18 cellular contexts compared by ENCODE assay signal in the genomic region with DNA sequence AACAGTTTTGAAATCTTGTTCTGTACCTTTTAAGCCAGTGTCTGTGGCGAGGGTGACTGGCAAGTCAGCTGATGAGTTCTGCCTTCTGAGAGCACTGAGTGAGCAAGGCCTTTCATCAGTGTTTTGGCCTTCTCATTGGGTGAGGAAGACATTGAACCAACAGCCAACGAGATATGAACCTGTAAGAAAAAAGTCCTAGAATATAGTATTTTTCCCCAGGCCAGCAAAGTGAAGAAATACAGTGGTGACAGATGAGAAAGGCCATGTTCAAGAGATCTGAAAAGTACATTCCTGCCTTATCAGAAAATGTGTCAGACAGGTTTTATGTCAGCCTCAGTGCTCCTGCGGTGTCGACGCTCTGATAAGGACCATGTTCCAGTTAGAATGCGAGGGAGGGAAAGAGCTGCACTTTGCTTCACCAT. TPM values are rescaled to one million over a fixed set of nuclear protein-coding genes. Genes with fewer than 3 reads are reported as not detected.
DNase-seq lines count a peak whose midpoint lies in the region; ATAC-seq, FAIRE-seq and TF ChIP-seq lines count a peak whose summit lies in the region.
"Had no signal": no experiment of that assay in that cellular context is flagged by ENCODE, and none has a peak within 500 bp of the region (broad histone marks: within the 10 kb centered on the region; RNA-seq: fewer than 3 reads in every experiment).

No MANE protein-coding gene starts in this region.

- no peak for TF ChIP-seq RAD21 in HepG2 (CRISPR knock-in tag; IDR thresholded peaks at IDR 0.05)

- no peak for TF ChIP-seq EP300 in HepG2 (IDR thresholded peaks at IDR 0.05; ENCODE audit: low read depth in 2 of 2, low read length in 2 of 2)
- no peak for TF ChIP-seq EP300 in HepG2 (CRISPR knock-in tag; IDR thresholded peaks at IDR 0.05; ENCODE audit: borderline replicate concordance)

- 84% methylated on average over 6 of the region's 6 CpGs for WGBS in HepG2 (ENCODE audit: low lambda C conversion rate)

- peaks cover 36% of the 10 kb centered on the region for H3K36me3 ChIP-seq in right atrium auricular region
- no peaks in the 10 kb centered on the region for H3K36me3 ChIP-seq in HepG2 (replicated peaks in 1 of 2; ENCODE audit: control insufficient read depth in 1 of 2, insufficient read depth in 2 of 2, low read length in 2 of 2)
- H3K36me3 ChIP-seq: HAP-1 had no signal

- POLR2A ChIA-PET in HepG2 (lab: Yijun Ruan, JAX), result no interaction called here

- DNase-seq in OCI-M1 (lab: John Stamatoyannopoulos, UW) (peak; percentile 85), fibroblast of pulmonary artery (ENCODE audit: low read depth) (peak; percentile 42), right atrium auricular region (ENCODE audit: low spot score) (no peak), omental fat pad (ENCODE audit: low spot score) (no peak), HepG2 (ENCODE audit: low spot score) (no peak)
- DNase-seq: AML-193, DMS53, KBM-7, NCI-H1417 treated with DMSO at 0.1 percent for 48 hours, NCI-H1930, NCI-H2171, NCI-H446 treated with DMSO at 0.1 percent for 48 hours, NCI-H774, PC-3 had no signal

- no peaks in the 10 kb centered on the region for H4K20me1 ChIP-seq in HepG2 (ENCODE audit: insufficient read depth, low read length)

- H2AFZ ChIP-seq in HepG2 (ENCODE audit: low read length), result no peak overlapping the region

- H3K79me2 ChIP-seq in HepG2 (ENCODE audit: insufficient read depth, low read length), result no peaks in the 10 kb centered on the region

- in situ Hi-C loops in HepG2 (cut with HindIII; ENCODE audit: extremely low pct_ligation_motif_present, low pct_unique_long_range_greater_than_20kb), result loop anchor here (25.0 kb wide), 1 partner anchor 269 kb away; the partner anchor contains the start of gene COX17

- H3K27me3 ChIP-seq in right atrium auricular region, result no peaks in the 10 kb centered on the region
- H3K27me3 ChIP-seq in HepG2 (ENCODE audit: control insufficient read depth in 1 of 2, insufficient read depth in 2 of 2, low read length in 2 of 2), result no peaks in the 10 kb centered on the region

- CTCF ChIA-PET in HepG2 (lab: Yijun Ruan, JAX; ENCODE audit: low intra/inter-chr PET ratio, low total read pairs), result no interaction called here

- no TSS peak for BruUV-seq in HepG2 (replicated peaks; lab: Mats Ljungman, UMichigan)

- no peak overlapping the region for H3K4me2 ChIP-seq in HepG2 (ENCODE audit: low read depth, low read length)

- H3K27ac ChIP-seq in right atrium auricular region, result peak overlapping the region; percentile 62 to 86
- no peak overlapping the region for H3K27ac ChIP-seq in HepG2 (ENCODE audit: extremely low read length, insufficient read depth, low read length)

- H3K9ac ChIP-seq in HepG2 (ENCODE audit: insufficient read depth, low read depth, low read length), result no peak overlapping the region

- TF ChIP-seq CTCF in fibroblast of pulmonary artery (IDR thresholded peaks at IDR 0.05; ENCODE audit: low read length, missing control alignments) (no peak), right atrium auricular region (IDR thresholded peaks at IDR 0.05) (no peak), omental fat pad (IDR thresholded peaks at IDR 0.05) (no peak), HepG2 (CRISPR knock-in tag; IDR thresholded peaks at IDR 0.05) (no peak)

- H3K4me1 ChIP-seq in right atrium auricular region (peaks cover 0 to 34% of the 10 kb centered on the region in 2 donors), HepG2 (ENCODE audit: insufficient read depth, low read length) (peaks cover 9% of the 10 kb centered on the region)
- H3K4me1 ChIP-seq: HAP-1 had no signal

- no peak for FAIRE-seq in HepG2 (lab: Jason Lieb, UNC)
- FAIRE-seq: GM19239 had no signal

- peak; percentile 34 for ATAC-seq in omental fat pad (ENCODE audit: low FRiP score)
- ATAC-seq in HepG2, result no peak
- no peak for ATAC-seq in GM21786 (IDR thresholded peaks at IDR 0.05; ENCODE audit: unreplicated experiment)
- no peak for ATAC-seq in HG03439 (IDR thresholded peaks at IDR 0.05; ENCODE audit: unreplicated experiment)
- ATAC-seq: PC-3 had no signal

- intact Hi-C loops in HepG2 (cut with micrococcal nuclease; ENCODE audit: unreplicated experiment), result no loop called here

- no peak overlapping the region for H3K4me3 ChIP-seq in fibroblast of pulmonary artery (replicated peaks; ENCODE audit: low read depth, low read length)
- H3K4me3 ChIP-seq in right atrium auricular region, result no peak overlapping the region
- no peak overlapping the region for H3K4me3 ChIP-seq in HepG2 (replicated peaks in 1 of 3; ENCODE audit: insufficient read depth in 1 of 3, low read depth in 2 of 3, low read length in 3 of 3)
- H3K4me3 ChIP-seq: HAP-1 had no signal

- TF ChIP-seq POLR2A in HepG2 (IDR thresholded peaks at IDR 0.05; ENCODE audit: insufficient read depth in 1 of 2, low read depth in 2 of 2, low read length in 2 of 2), result no peak

- H3K9me3 ChIP-seq in right atrium auricular region (no peaks in the 10 kb centered on the region), HepG2 (ENCODE audit: low read length) (no peaks in the 10 kb centered on the region)
- H3K9me3 ChIP-seq: HAP-1 had no signal

TF ChIP-seq in HepG2, 621 proteins besides CTCF, POLR2A, EP300 and RAD21 (continues in another document):
- TF ChIP-seq ZNF605 (CRISPR knock-in tag; IDR thresholded peaks at IDR 0.05), result no peak
- TF ChIP-seq HNRNPUL1 (IDR thresholded peaks at IDR 0.05; ENCODE audit: low read depth, low read length), result no peak
- TF ChIP-seq SIX1 (CRISPR knock-in tag; IDR thresholded peaks at IDR 0.05; ENCODE audit: borderline replicate concordance), result no peak
- no peak for TF ChIP-seq ZNF101 (CRISPR knock-in tag; IDR thresholded peaks at IDR 0.05; ENCODE audit: borderline replicate concordance, low read depth)
- TF ChIP-seq SRSF9 (IDR thresholded peaks at IDR 0.05; ENCODE audit: borderline replicate concordance, insufficient read depth, low read depth, low read length, poor library complexity, severe bottlenecking), result no peak
- no peak for TF ChIP-seq DNMT1 (CRISPR knock-in tag; IDR thresholded peaks at IDR 0.05)
- no peak for TF ChIP-seq ZNF253 (CRISPR knock-in tag; IDR thresholded peaks at IDR 0.05; ENCODE audit: borderline replicate concordance)
- no peak for TF ChIP-seq ZNF674 (CRISPR knock-in tag; IDR thresholded peaks at IDR 0.05; ENCODE audit: low read depth)
- TF ChIP-seq ZNF260 (CRISPR knock-in tag; IDR thresholded peaks at IDR 0.05; ENCODE audit: borderline replicate concordance, low read depth), result no peak
- TF ChIP-seq GLI4 (CRISPR knock-in tag; IDR thresholded peaks at IDR 0.05; ENCODE audit: borderline replicate concordance), result no peak

RNA-seq across cellular contexts. Expression of gene TMEM39A, which starts 45.3 kb away (rescaled TPM):
- 10 to 100 TPM; 21.2 to 21.5 TPM for total RNA-seq in right atrium auricular region
- total RNA-seq in omental fat pad, result 10 to 100 TPM; 54.7 to 60.2 (median 56.9) TPM
- 32.9 and 55.8 TPM in 2 replicates for total RNA-seq in HepG2 (2016; rRNA removed; fragmentation: Illumina TruSeq; extraction: Trizol)
- 8.2 and 8.7 TPM in 2 replicates for total RNA-seq in HepG2 (2016; cell fraction: cytosol; rRNA removed; fragmentation: Illumina TruSeq; extraction: Trizol; ENCODE audit: low read depth)
- 38.1 and 61.6 TPM in 2 replicates for total RNA-seq in HepG2 (2016; cell fraction: insoluble cytoplasmic fraction; rRNA removed; fragmentation: Illumina TruSeq; extraction: Trizol)
- 24.4 and 26.5 TPM in 2 replicates for total RNA-seq in HepG2 (2016; cell fraction: membrane; rRNA removed; fragmentation: Illumina TruSeq; extraction: Trizol)
- 75.1 and 80.5 TPM in 2 replicates for total RNA-seq in HepG2 (2016; cell fraction: nucleus; rRNA removed; fragmentation: Illumina TruSeq; extraction: Trizol)
- 56.8 and 64.9 TPM in 2 replicates for polyA plus RNA-seq in HepG2 (2011; rRNA removed)
- polyA plus RNA-seq in HepG2 (2011; cell fraction: cytosol; rRNA removed), result 31.1 and 36.5 TPM in 2 replicates
- 66.0 and 77.3 TPM in 2 replicates for polyA plus RNA-seq in HepG2 (2011; cell fraction: nucleus; rRNA removed)
- 37.2 and 41.2 TPM in 2 replicates for polyA plus RNA-seq in HepG2 (2012)
- polyA plus RNA-seq in HepG2 (2016; cell fraction: cytosol; fragmentation: Illumina TruSeq; extraction: Trizol; ENCODE audit: low read depth), result 2.9 and 4.2 TPM in 2 replicates
- polyA plus RNA-seq in HepG2 (2016; cell fraction: insoluble cytoplasmic fraction; fragmentation: Illumina TruSeq; extraction: Trizol; ENCODE audit: low read depth), result 23.9 and 28.6 TPM in 2 replicates
- polyA plus RNA-seq in HepG2 (2016; cell fraction: membrane; fragmentation: Illumina TruSeq; extraction: Trizol; ENCODE audit: low read depth), result 5.2 and 8.6 TPM in 2 replicates
- polyA plus RNA-seq in HepG2 (2016; cell fraction: nucleus; fragmentation: Illumina TruSeq; extraction: Trizol; ENCODE audit: insufficient read depth, low read depth), result 64.5 and 65.7 TPM in 2 replicates
- polyA minus RNA-seq in HepG2 (2011; rRNA and poly(A)+ RNA removed; ENCODE audit: low replicate concordance), result 97.7 and 216 TPM in 2 replicates
- polyA minus RNA-seq in HepG2 (2011; cell fraction: cytosol; rRNA and poly(A)+ RNA removed), result 41.0 and 43.9 TPM in 2 replicates
- polyA minus RNA-seq in HepG2 (2011; cell fraction: nucleus; rRNA and poly(A)+ RNA removed), result 122 and 140 TPM in 2 replicates

RNA-seq across cellular contexts. Expression of gene POGLUT1, which starts 50.7 kb away (rescaled TPM):
- total RNA-seq in right atrium auricular region (1 to 10 TPM; 6.8 to 8.4 TPM), omental fat pad (10 to 100 TPM; 15.0 to 28.2 (median 17.7) TPM), HepG2 (2016; rRNA removed; fragmentation: Illumina TruSeq; extraction: Trizol) (14.2 and 22.9 TPM in 2 replicates)
- 4.3 and 4.4 TPM in 2 replicates for total RNA-seq in HepG2 (2016; cell fraction: cytosol; rRNA removed; fragmentation: Illumina TruSeq; extraction: Trizol; ENCODE audit: low read depth)
- 13.2 and 23.1 TPM in 2 replicates for total RNA-seq in HepG2 (2016; cell fraction: insoluble cytoplasmic fraction; rRNA removed; fragmentation: Illumina TruSeq; extraction: Trizol)
- 7.0 and 8.7 TPM in 2 replicates for total RNA-seq in HepG2 (2016; cell fraction: membrane; rRNA removed; fragmentation: Illumina TruSeq; extraction: Trizol)
- 31.6 and 36.9 TPM in 2 replicates for total RNA-seq in HepG2 (2016; cell fraction: nucleus; rRNA removed; fragmentation: Illumina TruSeq; extraction: Trizol)
- polyA plus RNA-seq in HepG2 (2011; rRNA removed), result 12.9 and 15.3 TPM in 2 replicates
- 5.0 and 9.4 TPM in 2 replicates for polyA plus RNA-seq in HepG2 (2011; cell fraction: cytosol; rRNA removed)
- polyA plus RNA-seq in HepG2 (2011; cell fraction: nucleus; rRNA removed), result 11.8 and 15.2 TPM in 2 replicates
- polyA plus RNA-seq in HepG2 (2012), result 10.8 and 13.8 TPM in 2 replicates
- 1.1 and 1.2 TPM in 2 replicates for polyA plus RNA-seq in HepG2 (2016; cell fraction: cytosol; fragmentation: Illumina TruSeq; extraction: Trizol; ENCODE audit: low read depth)
- polyA plus RNA-seq in HepG2 (2016; cell fraction: insoluble cytoplasmic fraction; fragmentation: Illumina TruSeq; extraction: Trizol; ENCODE audit: low read depth), result 8.9 and 10.3 TPM in 2 replicates
- 2.7 TPM in 2 replicates for polyA plus RNA-seq in HepG2 (2016; cell fraction: membrane; fragmentation: Illumina TruSeq; extraction: Trizol; ENCODE audit: low read depth)
- polyA plus RNA-seq in HepG2 (2016; cell fraction: nucleus; fragmentation: Illumina TruSeq; extraction: Trizol; ENCODE audit: insufficient read depth, low read depth), result 46.4 and 46.8 TPM in 2 replicates
- polyA minus RNA-seq in HepG2 (2011; rRNA and poly(A)+ RNA removed; ENCODE audit: low replicate concordance), result 13.9 and 23.0 TPM in 2 replicates
- polyA minus RNA-seq in HepG2 (2011; cell fraction: cytosol; rRNA and poly(A)+ RNA removed), result 9.5 and 12.0 TPM in 2 replicates
- 25.5 and 34.2 TPM in 2 replicates for polyA minus RNA-seq in HepG2 (2011; cell fraction: nucleus; rRNA and poly(A)+ RNA removed)

Comparison
In these comparisons a context has a peak if more than half of its experiments do, and no peak if none do; other contexts are left out.
1. DNase-seq: peak in OCI-M1 (single experiment) and fibroblast of pulmonary artery (single experiment); none in right atrium auricular region (single experiment), omental fat pad (single experiment) and HepG2 (single experiment).